17 cellular contexts compared by ENCODE assay signal in genomic region chr15:59360305-59360704, GRCh38. TPM values are rescaled to one million over a fixed set of nuclear protein-coding genes. Genes with fewer than 3 reads are reported as not detected.
A peak's percentile ranks its signal among the peaks of the same experiment; 100 is the strongest.
DNase-seq lines count a peak whose midpoint lies in the region; ATAC-seq, FAIRE-seq and TF ChIP-seq lines count a peak whose summit lies in the region.
"Had no signal": no experiment of that assay in that cellular context is flagged by ENCODE, and none has a peak within 500 bp of the region (broad histone marks: within the 10 kb centered on the region; RNA-seq: fewer than 3 reads in every experiment).

No MANE protein-coding gene starts in this region.

- H3K79me2 ChIP-seq in GM23338 (replicated peaks; ENCODE audit: insufficient read depth) (peaks cover 91% of the 10 kb centered on the region), astrocyte (ENCODE audit: insufficient read depth, low read length) (peaks cover 95% of the 10 kb centered on the region), keratinocyte (ENCODE audit: control insufficient read depth, insufficient read depth, low read length) (peaks cover 97% of the 10 kb centered on the region)

- no peaks in the 10 kb centered on the region for H4K20me1 ChIP-seq in GM23338 (replicated peaks; ENCODE audit: insufficient read depth)
- H4K20me1 ChIP-seq in astrocyte (ENCODE audit: insufficient read depth, low read length): peaks cover 87% of the 10 kb centered on the region
- peaks cover 6% of the 10 kb centered on the region for H4K20me1 ChIP-seq in keratinocyte (ENCODE audit: control insufficient read depth, extremely low read depth, insufficient read depth, low read length)

- H3K4me3 Mint-ChIP-seq in GM23338 (no peak overlapping the region), astrocyte (ENCODE audit: unreplicated experiment) (no peak overlapping the region)
- H3K4me3 Mint-ChIP-seq: activated CD4-positive, alpha-beta memory T cell treated with anti-CD3 and anti-CD28 coated beads, Interleukin-2, amount 10 ng/mL, durations not matched to agents 7 days and 5 days; IgD-negative memory B cell had no signal

- ATAC-seq in GM23338 (peak; percentile 63), Right ventricle myocardium inferior (no peak)

- H3K9me3 Mint-ChIP-seq in GM23338: no peaks in the 10 kb centered on the region; the same call in 2 of the 3 replicates
- H3K9me3 Mint-ChIP-seq in astrocyte (ENCODE audit: unreplicated experiment): peaks cover 1% of the 10 kb centered on the region
- H3K9me3 Mint-ChIP-seq: activated CD4-positive, alpha-beta memory T cell treated with anti-CD3 and anti-CD28 coated beads, Interleukin-2, amount 10 ng/mL, durations not matched to agents 7 days and 5 days; IgD-negative memory B cell had no signal

- H3K4me3 ChIP-seq in AG09309 (ENCODE audit: control insufficient read depth, low read depth, low read length) (no peak overlapping the region), GM23338 (no peak overlapping the region), astrocyte (ENCODE audit: insufficient read depth, low read depth, low read length) (no peak overlapping the region), keratinocyte (ENCODE audit: control insufficient read depth in 2 of 3, extremely low read depth in 1 of 3, insufficient read depth in 2 of 3, low read depth in 1 of 3, low read length in 3 of 3) (no peak overlapping the region)
- H3K4me3 ChIP-seq: uterus had no signal

- DNase-seq in AG09309 (ENCODE audit: low read depth) (no peak), GM23338 (ENCODE audit: low spot score) (peak; percentile 52), astrocyte (ENCODE audit: low read depth) (no peak), keratinocyte (ENCODE audit: low read depth, low spot score) (no peak), NCI-H82 treated with DMSO at 0.1 percent for 48 hours (lab: John Stamatoyannopoulos, UW; ENCODE audit: unreplicated experiment) (no peak), germinal center (ENCODE audit: low spot score) (no peak), NCI-H2107 (lab: John Stamatoyannopoulos, UW) (no peak), Right ventricle myocardium inferior (ENCODE audit: missing footprints) (no peak)
- DNase-seq: activated CD4-positive, alpha-beta memory T cell treated with anti-CD3 and anti-CD28 coated beads, Interleukin-2, amount 10 ng/mL, durations not matched to agents 7 days and 5 days; activated naive CD4-positive, alpha-beta T cell treated with Interleukin-2 at 50 U/mL for 16 hours; cerebellar nuclear complex; mammary epithelial cell; NCI-H526; Right ventricle myocardium superior; stimulated activated CD4-positive, alpha-beta T cell treated with anti-CD3 and anti-CD28 coated beads, Interleukin-1b, Interleukin-23, amount 100 ng/mL, for 48 hours; uterus had no signal

- H3K27me3 ChIP-seq in GM23338 (ENCODE audit: insufficient read depth) (no peaks in the 10 kb centered on the region), astrocyte (ENCODE audit: insufficient read depth, low read length) (no peaks in the 10 kb centered on the region), keratinocyte (ENCODE audit: control insufficient read depth, extremely low read depth, insufficient read depth, low read length) (no peaks in the 10 kb centered on the region)
- H3K27me3 ChIP-seq: uterus had no signal

- no peaks in the 10 kb centered on the region for H3K9me1 ChIP-seq in keratinocyte (ENCODE audit: control insufficient read depth, extremely low read depth, insufficient read depth, low read length)

- no peaks in the 10 kb centered on the region for H3K9me2 ChIP-seq in GM23338 (ENCODE audit: insufficient read depth)

- H3K4me1 ChIP-seq in GM23338 (ENCODE audit: insufficient read depth) (peaks cover 18% of the 10 kb centered on the region), astrocyte (ENCODE audit: insufficient read depth, low read length) (peaks cover 3% of the 10 kb centered on the region), keratinocyte (ENCODE audit: control insufficient read depth, extremely low read depth, insufficient read depth, low read length) (peaks cover 12% of the 10 kb centered on the region)
- H3K4me1 ChIP-seq: uterus had no signal

- FAIRE-seq in astrocyte (lab: Jason Lieb, UNC): no peak
- no peak for FAIRE-seq in keratinocyte (lab: Jason Lieb, UNC)

- TF ChIP-seq CTCF in AG09309 (IDR thresholded peaks at IDR 0.05; ENCODE audit: control insufficient read depth, insufficient read depth, low read depth, low read length, missing control alignments) (peak; percentile 20), GM23338 (conservative IDR thresholded peaks at IDR 0.05; ENCODE audit: low read depth in 2 of 2) (peak; percentile 27 to 64; a peak in 3 of 4 replicates), astrocyte (IDR thresholded peaks at IDR 0.05; ENCODE audit: insufficient read depth, low read depth, low read length) (peak; percentile 39), keratinocyte (optimal IDR thresholded peaks at IDR 0.05 in 1 of 3, IDR thresholded peaks at IDR 0.05 in 1 of 3, conservative IDR thresholded peaks at IDR 0.05 in 1 of 3; ENCODE audit: extremely low read depth in 1 of 3, insufficient read depth in 2 of 3, low read length in 3 of 3) (peak; percentile 0 to 44 (median 33))

- dilution Hi-C loops in keratinocyte (cut with MboI; ENCODE audit: extremely low pct_ligation_motif_present, low sequenced_read_pairs): no loop called here

- H3K27ac Mint-ChIP-seq in GM23338: no peak overlapping the region
- no peak overlapping the region for H3K27ac Mint-ChIP-seq in astrocyte (ENCODE audit: unreplicated experiment)
- H3K27ac Mint-ChIP-seq: activated CD4-positive, alpha-beta memory T cell treated with anti-CD3 and anti-CD28 coated beads, Interleukin-2, amount 10 ng/mL, durations not matched to agents 7 days and 5 days; IgD-negative memory B cell had no signal

- H2AFZ ChIP-seq in GM23338 (no peak overlapping the region), astrocyte (ENCODE audit: low read depth, low read length) (no peak overlapping the region), keratinocyte (ENCODE audit: control insufficient read depth, low read length) (no peak overlapping the region)

- H3K9ac ChIP-seq in astrocyte (ENCODE audit: low read length) (no peak overlapping the region), keratinocyte (ENCODE audit: control insufficient read depth, extremely low read depth, insufficient read depth, low read length) (no peak overlapping the region)

- no peaks in the 10 kb centered on the region for H3F3A ChIP-seq in GM23338 (replicated peaks; ENCODE audit: low read depth)

- intact Hi-C loops in Right ventricle myocardium inferior (cut with DNase I): no loop called here

- H3K4me2 ChIP-seq in GM23338 (no peak overlapping the region), astrocyte (ENCODE audit: low read length) (no peak overlapping the region), keratinocyte (ENCODE audit: control insufficient read depth, extremely low read depth, insufficient read depth, low read depth, low read length) (no peak overlapping the region)

- H3K36me3 ChIP-seq in GM23338 (ENCODE audit: insufficient read depth) (no peaks in the 10 kb centered on the region), astrocyte (ENCODE audit: insufficient read depth, low read length) (no peaks in the 10 kb centered on the region), keratinocyte (ENCODE audit: control insufficient read depth in 2 of 2, extremely low read depth in 1 of 2, insufficient read depth in 2 of 2, low read length in 2 of 2) (peaks cover 9 to 15% of the 10 kb centered on the region in 2 experiments)
- H3K36me3 ChIP-seq: uterus had no signal

- H3K36me3 Mint-ChIP-seq in GM23338 (ENCODE audit: low read depth): peaks cover 9% of the 10 kb centered on the region
- peaks cover 2% of the 10 kb centered on the region for H3K36me3 Mint-ChIP-seq in astrocyte (ENCODE audit: low read depth, unreplicated experiment)
- H3K36me3 Mint-ChIP-seq: IgD-negative memory B cell had no signal

- peaks cover 20% of the 10 kb centered on the region for H3K4me1 Mint-ChIP-seq in GM23338
- H3K4me1 Mint-ChIP-seq in astrocyte (ENCODE audit: low read depth, unreplicated experiment): peaks cover 14% of the 10 kb centered on the region

- H3K9me3 ChIP-seq in astrocyte (ENCODE audit: insufficient read depth, low read depth, low read length) (no peaks in the 10 kb centered on the region), keratinocyte (ENCODE audit: control insufficient read depth, low read depth, low read length) (no peaks in the 10 kb centered on the region)
- H3K9me3 ChIP-seq: uterus had no signal

- H3K27ac ChIP-seq in GM23338 (ENCODE audit: low read depth) (no peak overlapping the region), astrocyte (ENCODE audit: low read depth, low read length) (no peak overlapping the region), keratinocyte (ENCODE audit: control insufficient read depth, insufficient read depth, low read length) (no peak overlapping the region)
- H3K27ac ChIP-seq: uterus had no signal

- H3K27me3 Mint-ChIP-seq in GM23338 (ENCODE audit: insufficient read depth, low read depth, poor library complexity) (peaks cover 16% of the 10 kb centered on the region), astrocyte (ENCODE audit: low read depth, unreplicated experiment) (no peaks in the 10 kb centered on the region)
- H3K27me3 Mint-ChIP-seq: IgD-negative memory B cell had no signal

RNA-seq across cellular contexts. Expression of gene MYO1E, which starts 12.4 kb away (rescaled TPM):
- total RNA-seq in GM23338 (2014; rRNA removed; shearing (Covaris generic)): 99.4 and 131 TPM in 2 replicates
- 68.3 and 70.7 TPM in 2 replicates for polyA plus RNA-seq in GM23338 (2016; fragmentation: Nextera tagmentation; extraction: Ambion mirVana)
- 227 and 244 TPM in 2 replicates for total RNA-seq in astrocyte
- 74.6 to 213 TPM (median 117 TPM) in 3 replicates for polyA plus RNA-seq in keratinocyte
- polyA plus RNA-seq in keratinocyte (2011; ENCODE audit: low read depth): 201 TPM
- 63.2 and 176 TPM in 2 replicates for polyA plus RNA-seq in keratinocyte (2011; cell fraction: cytosol; rRNA removed)
- 167 and 242 TPM in 2 replicates for polyA plus RNA-seq in keratinocyte (2011; cell fraction: nucleus; rRNA removed)
- 112 and 184 TPM in 2 replicates for polyA plus RNA-seq in keratinocyte (2012; ENCODE audit: low replicate concordance)
- 46.1 to 279 TPM (median 153 TPM) in 3 replicates for polyA minus RNA-seq in keratinocyte
- polyA minus RNA-seq in keratinocyte (2011; cell fraction: cytosol; rRNA and poly(A)+ RNA removed): 218 TPM
- polyA minus RNA-seq in keratinocyte (2011; cell fraction: nucleus; rRNA and poly(A)+ RNA removed): 151 and 398 TPM in 2 replicates
- 37.6 TPM for total RNA-seq in Right ventricle myocardium inferior
